ENCODE assay signal across 3 cellular contexts in the genomic region with DNA sequence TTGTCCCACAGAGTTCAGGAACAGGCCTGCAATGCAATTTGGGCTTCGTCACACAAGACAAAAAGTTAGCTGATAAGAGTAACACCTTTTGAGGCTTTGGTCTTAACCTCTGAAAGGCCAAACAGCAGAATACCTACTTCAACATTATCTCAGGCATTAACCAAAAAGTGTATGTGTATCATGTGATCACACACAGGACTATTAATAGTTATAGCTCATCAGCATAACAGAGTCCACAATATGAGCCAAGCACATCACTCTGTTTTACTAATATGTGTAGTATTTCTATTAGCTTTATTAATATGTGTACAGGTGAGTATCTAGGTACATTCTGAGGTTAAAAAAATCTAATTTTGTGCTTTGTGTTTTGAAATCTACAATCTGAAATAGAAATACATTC.
TF ChIP-seq lines count a peak whose summit lies in the region.

No MANE protein-coding gene starts in this region.

TF ChIP-seq in GM12891, 5 proteins besides CTCF, POLR2A, EP300 and RAD21:
- TF ChIP-seq POU2F2 (IDR thresholded peaks at IDR 0.05; ENCODE audit: low read depth, low read length) (no peak), TAF1 (IDR thresholded peaks at IDR 0.05; ENCODE audit: low read depth, low read length) (no peak), POLR2AphosphoS5 (IDR thresholded peaks at IDR 0.05; ENCODE audit: low read depth, low read length) (no peak), PAX5 (IDR thresholded peaks at IDR 0.05; ENCODE audit: insufficient read depth, low read length, severe bottlenecking) (no peak), SPI1 (IDR thresholded peaks at IDR 0.05; ENCODE audit: low read depth, low read length) (no peak)

TF ChIP-seq in HEK293, 187 proteins besides CTCF, POLR2A, EP300 and RAD21:
- TF ChIP-seq ZBTB17 (tag by site-specific recombination; IDR thresholded peaks at IDR 0.05), result peak; percentile 44
- TF ChIP-seq SP7 (tag by site-specific recombination; IDR thresholded peaks at IDR 0.05), result no peak
TF ChIP-seq in HEK293: peak in this region for 1.

TF ChIP-seq in K562, 482 proteins besides CTCF, POLR2A, EP300 and RAD21:
- no peak for TF ChIP-seq NFXL1 (CRISPR knock-in tag; IDR thresholded peaks at IDR 0.05)
- TF ChIP-seq, protein P1, sequence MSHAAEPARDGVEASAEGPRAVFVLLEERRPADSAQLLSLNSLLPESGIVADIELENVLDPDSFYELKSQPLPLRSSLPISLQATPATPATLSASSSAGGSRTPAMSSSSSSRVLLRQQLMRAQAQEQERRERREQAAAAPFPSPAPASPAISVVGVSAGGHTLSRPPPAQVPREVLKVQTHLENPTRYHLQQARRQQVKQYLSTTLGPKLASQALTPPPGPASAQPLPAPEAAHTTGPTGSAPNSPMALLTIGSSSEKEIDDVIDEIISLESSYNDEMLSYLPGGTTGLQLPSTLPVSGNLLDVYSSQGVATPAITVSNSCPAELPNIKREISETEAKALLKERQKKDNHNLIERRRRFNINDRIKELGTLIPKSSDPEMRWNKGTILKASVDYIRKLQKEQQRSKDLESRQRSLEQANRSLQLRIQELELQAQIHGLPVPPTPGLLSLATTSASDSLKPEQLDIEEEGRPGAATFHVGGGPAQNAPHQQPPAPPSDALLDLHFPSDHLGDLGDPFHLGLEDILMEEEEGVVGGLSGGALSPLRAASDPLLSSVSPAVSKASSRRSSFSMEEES (CRISPR knock-in tag; IDR thresholded peaks at IDR 0.05), result peak; percentile 29
